1 cellular context compared by ENCODE assay signal in the genomic region with DNA sequence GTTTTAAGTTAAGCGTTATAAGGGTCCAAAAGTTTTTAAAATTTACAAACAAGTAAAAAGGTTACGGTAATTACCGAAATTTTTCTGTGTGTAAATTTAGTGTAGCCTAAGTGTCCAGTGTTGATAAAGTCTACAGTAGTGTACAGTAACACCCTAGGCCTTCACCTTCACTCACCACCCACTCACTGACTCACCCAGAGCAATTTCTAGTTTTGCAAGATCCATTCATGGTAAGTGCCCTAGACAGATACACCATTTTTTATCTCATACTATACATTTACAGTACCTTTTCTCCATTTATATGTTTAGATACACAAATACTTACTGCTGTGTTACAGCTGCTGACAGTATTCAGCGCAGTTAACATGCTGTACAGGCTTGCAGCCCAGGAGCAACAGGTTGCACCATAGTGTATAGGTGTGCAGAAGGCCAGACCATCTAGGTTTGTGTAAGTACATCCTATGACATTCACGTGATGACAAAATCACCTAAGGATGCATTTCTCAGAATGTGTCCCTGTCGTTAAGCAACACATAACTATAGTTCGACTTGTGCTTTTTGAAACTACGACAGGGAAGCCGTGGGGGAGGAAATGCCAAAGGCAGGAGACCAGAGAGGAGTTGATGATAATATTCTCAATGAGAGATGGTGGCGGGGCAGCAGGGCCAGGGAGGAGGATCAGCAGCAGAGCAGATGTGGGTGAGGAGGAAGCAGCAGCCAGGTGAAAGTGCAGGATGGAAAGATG.
TF ChIP-seq lines count a peak whose summit lies in the region.

No MANE protein-coding gene starts in this region.

TF ChIP-seq in HepG2, 621 proteins besides CTCF, POLR2A, EP300 and RAD21 (continues in another document):
- TF ChIP-seq RERE (CRISPR knock-in tag; IDR thresholded peaks at IDR 0.05; ENCODE audit: low read depth): no peak
- TF ChIP-seq NKX3-1 (CRISPR knock-in tag; IDR thresholded peaks at IDR 0.05): no peak
- TF ChIP-seq, protein P1, sequence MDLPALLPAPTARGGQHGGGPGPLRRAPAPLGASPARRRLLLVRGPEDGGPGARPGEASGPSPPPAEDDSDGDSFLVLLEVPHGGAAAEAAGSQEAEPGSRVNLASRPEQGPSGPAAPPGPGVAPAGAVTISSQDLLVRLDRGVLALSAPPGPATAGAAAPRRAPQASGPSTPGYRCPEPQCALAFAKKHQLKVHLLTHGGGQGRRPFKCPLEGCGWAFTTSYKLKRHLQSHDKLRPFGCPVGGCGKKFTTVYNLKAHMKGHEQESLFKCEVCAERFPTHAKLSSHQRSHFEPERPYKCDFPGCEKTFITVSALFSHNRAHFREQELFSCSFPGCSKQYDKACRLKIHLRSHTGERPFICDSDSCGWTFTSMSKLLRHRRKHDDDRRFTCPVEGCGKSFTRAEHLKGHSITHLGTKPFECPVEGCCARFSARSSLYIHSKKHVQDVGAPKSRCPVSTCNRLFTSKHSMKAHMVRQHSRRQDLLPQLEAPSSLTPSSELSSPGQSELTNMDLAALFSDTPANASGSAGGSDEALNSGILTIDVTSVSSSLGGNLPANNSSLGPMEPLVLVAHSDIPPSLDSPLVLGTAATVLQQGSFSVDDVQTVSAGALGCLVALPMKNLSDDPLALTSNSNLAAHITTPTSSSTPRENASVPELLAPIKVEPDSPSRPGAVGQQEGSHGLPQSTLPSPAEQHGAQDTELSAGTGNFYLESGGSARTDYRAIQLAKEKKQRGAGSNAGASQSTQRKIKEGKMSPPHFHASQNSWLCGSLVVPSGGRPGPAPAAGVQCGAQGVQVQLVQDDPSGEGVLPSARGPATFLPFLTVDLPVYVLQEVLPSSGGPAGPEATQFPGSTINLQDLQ (CRISPR knock-in tag; IDR thresholded peaks at IDR 0.05): no peak
- TF ChIP-seq MAFK (conservative IDR thresholded peaks at IDR 0.05 in 1 of 2, IDR thresholded peaks at IDR 0.05 in 1 of 2; ENCODE audit: low read length in 2 of 2): no peak
- TF ChIP-seq REL (CRISPR knock-in tag; conservative IDR thresholded peaks at IDR 0.05): no peak
- no peak for TF ChIP-seq ZHX1 (CRISPR knock-in tag; IDR thresholded peaks at IDR 0.05; ENCODE audit: low read depth)
- no peak for TF ChIP-seq ZNF143 (CRISPR knock-in tag; IDR thresholded peaks at IDR 0.05)
- no peak for TF ChIP-seq ZNF572 (CRISPR knock-in tag; IDR thresholded peaks at IDR 0.05)
- TF ChIP-seq, protein P2, sequence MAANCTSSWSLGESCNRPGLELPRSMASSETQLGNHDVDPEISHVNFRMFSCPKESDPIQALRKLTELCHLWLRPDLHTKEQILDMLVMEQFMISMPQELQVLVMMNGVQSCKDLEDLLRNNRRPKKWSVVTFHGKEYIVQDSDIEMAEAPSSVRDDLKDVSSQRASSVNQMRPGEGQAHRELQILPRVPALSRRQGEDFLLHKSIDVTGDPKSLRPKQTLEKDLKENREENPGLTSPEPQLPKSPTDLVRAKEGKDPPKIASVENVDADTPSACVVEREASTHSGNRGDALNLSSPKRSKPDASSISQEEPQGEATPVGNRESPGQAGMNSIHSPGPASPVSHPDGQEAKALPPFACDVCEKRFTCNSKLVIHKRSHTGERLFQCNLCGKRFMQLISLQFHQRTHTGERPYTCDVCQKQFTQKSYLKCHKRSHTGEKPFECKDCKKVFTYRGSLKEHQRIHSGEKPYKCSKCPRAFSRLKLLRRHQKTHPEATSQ (CRISPR knock-in tag; IDR thresholded peaks at IDR 0.05; ENCODE audit: borderline replicate concordance): no peak
- TF ChIP-seq, protein P3, sequence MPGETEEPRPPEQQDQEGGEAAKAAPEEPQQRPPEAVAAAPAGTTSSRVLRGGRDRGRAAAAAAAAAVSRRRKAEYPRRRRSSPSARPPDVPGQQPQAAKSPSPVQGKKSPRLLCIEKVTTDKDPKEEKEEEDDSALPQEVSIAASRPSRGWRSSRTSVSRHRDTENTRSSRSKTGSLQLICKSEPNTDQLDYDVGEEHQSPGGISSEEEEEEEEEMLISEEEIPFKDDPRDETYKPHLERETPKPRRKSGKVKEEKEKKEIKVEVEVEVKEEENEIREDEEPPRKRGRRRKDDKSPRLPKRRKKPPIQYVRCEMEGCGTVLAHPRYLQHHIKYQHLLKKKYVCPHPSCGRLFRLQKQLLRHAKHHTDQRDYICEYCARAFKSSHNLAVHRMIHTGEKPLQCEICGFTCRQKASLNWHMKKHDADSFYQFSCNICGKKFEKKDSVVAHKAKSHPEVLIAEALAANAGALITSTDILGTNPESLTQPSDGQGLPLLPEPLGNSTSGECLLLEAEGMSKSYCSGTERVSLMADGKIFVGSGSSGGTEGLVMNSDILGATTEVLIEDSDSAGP (CRISPR knock-in tag; IDR thresholded peaks at IDR 0.05; ENCODE audit: borderline replicate concordance): no peak
- TF ChIP-seq, protein P4, sequence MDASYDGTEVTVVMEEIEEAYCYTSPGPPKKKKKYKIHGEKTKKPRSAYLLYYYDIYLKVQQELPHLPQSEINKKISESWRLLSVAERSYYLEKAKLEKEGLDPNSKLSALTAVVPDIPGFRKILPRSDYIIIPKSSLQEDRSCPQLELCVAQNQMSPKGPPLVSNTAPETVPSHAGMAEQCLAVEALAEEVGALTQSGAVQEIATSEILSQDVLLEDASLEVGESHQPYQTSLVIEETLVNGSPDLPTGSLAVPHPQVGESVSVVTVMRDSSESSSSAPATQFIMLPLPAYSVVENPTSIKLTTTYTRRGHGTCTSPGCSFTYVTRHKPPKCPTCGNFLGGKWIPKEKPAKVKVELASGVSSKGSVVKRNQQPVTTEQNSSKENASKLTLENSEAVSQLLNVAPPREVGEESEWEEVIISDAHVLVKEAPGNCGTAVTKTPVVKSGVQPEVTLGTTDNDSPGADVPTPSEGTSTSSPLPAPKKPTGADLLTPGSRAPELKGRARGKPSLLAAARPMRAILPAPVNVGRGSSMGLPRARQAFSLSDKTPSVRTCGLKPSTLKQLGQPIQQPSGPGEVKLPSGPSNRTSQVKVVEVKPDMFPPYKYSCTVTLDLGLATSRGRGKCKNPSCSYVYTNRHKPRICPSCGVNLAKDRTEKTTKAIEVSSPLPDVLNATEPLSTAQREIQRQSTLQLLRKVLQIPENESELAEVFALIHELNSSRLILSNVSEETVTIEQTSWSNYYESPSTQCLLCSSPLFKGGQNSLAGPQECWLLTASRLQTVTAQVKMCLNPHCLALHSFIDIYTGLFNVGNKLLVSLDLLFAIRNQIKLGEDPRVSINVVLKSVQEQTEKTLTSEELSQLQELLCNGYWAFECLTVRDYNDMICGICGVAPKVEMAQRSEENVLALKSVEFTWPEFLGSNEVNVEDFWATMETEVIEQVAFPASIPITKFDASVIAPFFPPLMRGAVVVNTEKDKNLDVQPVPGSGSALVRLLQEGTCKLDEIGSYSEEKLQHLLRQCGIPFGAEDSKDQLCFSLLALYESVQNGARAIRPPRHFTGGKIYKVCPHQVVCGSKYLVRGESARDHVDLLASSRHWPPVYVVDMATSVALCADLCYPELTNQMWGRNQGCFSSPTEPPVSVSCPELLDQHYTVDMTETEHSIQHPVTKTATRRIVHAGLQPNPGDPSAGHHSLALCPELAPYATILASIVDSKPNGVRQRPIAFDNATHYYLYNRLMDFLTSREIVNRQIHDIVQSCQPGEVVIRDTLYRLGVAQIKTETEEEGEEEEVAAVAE (CRISPR knock-in tag; IDR thresholded peaks at IDR 0.05; ENCODE audit: borderline replicate concordance): no peak
- TF ChIP-seq, protein P5, sequence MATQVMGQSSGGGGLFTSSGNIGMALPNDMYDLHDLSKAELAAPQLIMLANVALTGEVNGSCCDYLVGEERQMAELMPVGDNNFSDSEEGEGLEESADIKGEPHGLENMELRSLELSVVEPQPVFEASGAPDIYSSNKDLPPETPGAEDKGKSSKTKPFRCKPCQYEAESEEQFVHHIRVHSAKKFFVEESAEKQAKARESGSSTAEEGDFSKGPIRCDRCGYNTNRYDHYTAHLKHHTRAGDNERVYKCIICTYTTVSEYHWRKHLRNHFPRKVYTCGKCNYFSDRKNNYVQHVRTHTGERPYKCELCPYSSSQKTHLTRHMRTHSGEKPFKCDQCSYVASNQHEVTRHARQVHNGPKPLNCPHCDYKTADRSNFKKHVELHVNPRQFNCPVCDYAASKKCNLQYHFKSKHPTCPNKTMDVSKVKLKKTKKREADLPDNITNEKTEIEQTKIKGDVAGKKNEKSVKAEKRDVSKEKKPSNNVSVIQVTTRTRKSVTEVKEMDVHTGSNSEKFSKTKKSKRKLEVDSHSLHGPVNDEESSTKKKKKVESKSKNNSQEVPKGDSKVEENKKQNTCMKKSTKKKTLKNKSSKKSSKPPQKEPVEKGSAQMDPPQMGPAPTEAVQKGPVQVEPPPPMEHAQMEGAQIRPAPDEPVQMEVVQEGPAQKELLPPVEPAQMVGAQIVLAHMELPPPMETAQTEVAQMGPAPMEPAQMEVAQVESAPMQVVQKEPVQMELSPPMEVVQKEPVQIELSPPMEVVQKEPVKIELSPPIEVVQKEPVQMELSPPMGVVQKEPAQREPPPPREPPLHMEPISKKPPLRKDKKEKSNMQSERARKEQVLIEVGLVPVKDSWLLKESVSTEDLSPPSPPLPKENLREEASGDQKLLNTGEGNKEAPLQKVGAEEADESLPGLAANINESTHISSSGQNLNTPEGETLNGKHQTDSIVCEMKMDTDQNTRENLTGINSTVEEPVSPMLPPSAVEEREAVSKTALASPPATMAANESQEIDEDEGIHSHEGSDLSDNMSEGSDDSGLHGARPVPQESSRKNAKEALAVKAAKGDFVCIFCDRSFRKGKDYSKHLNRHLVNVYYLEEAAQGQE (IDR thresholded peaks at IDR 0.05; ENCODE audit: borderline replicate concordance in 1 of 2, low read depth in 1 of 2, low read length in 2 of 2): no peak
- TF ChIP-seq POLR2AphosphoS2 (IDR thresholded peaks at IDR 0.05; ENCODE audit: low read depth, low read length): no peak
- no peak for TF ChIP-seq MLX (CRISPR knock-in tag; IDR thresholded peaks at IDR 0.05)
- no peak for TF ChIP-seq ZEB1 (IDR thresholded peaks at IDR 0.05; ENCODE audit: insufficient replicate concordance, low read depth)
- TF ChIP-seq, protein P6, sequence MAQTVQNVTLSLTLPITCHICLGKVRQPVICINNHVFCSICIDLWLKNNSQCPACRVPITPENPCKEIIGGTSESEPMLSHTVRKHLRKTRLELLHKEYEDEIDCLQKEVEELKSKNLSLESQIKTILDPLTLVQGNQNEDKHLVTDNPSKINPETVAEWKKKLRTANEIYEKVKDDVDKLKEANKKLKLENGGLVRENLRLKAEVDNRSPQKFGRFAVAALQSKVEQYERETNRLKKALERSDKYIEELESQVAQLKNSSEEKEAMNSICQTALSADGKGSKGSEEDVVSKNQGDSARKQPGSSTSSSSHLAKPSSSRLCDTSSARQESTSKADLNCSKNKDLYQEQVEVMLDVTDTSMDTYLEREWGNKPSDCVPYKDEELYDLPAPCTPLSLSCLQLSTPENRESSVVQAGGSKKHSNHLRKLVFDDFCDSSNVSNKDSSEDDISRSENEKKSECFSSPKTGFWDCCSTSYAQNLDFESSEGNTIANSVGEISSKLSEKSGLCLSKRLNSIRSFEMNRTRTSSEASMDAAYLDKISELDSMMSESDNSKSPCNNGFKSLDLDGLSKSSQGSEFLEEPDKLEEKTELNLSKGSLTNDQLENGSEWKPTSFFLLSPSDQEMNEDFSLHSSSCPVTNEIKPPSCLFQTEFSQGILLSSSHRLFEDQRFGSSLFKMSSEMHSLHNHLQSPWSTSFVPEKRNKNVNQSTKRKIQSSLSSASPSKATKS (CRISPR knock-in tag; IDR thresholded peaks at IDR 0.05): no peak
